19 cellular contexts compared by ENCODE assay signal in genomic region chr3:52393959-52394670, GRCh38. TPM values are rescaled to one million over a fixed set of nuclear protein-coding genes. Genes with fewer than 3 reads are reported as not detected.
"Had no signal": no experiment of that assay in that cellular context is flagged by ENCODE, and none has a peak within 500 bp of the region (broad histone marks: within the 10 kb centered on the region; RNA-seq: fewer than 3 reads in every experiment).

No MANE protein-coding gene starts in this region.

- H3K27ac ChIP-seq: dorsolateral prefrontal cortex, esophagus squamous epithelium, pancreas, tibial artery, vagina had no signal

- DNase-seq: activated CD4-positive, alpha-beta T cell treated with anti-CD3 and anti-CD28 coated beads, Interleukin-2, amount 50 U/mL, for 1 hour; activated CD4-positive, CD25-positive, alpha-beta regulatory T cell; activated effector memory CD4-positive, alpha-beta T cell treated with anti-CD3 and anti-CD28 coated beads, Interleukin-2, amount 50 U/mL, for 16 hours; activated T-cell treated with anti-CD3 and anti-CD28 coated beads for 4 hours; esophagus squamous epithelium; foreskin fibroblast; glutamatergic neuron; nephron progenitor cell; retina; SK-N-SH; small intestine; tibial artery had no signal

- ATAC-seq: activated naive CD4-positive, alpha-beta T cell treated with anti-CD3 and anti-CD28 coated beads, Interleukin-2, amount 50 U/mL, for 72 hours; pancreas; stimulated activated effector memory CD8-positive, alpha-beta T cell treated with anti-CD3 and anti-CD28 coated beads, Interleukin-12 subunit alpha, Interleukin-12 subunit beta, amount 100 ng/mL, for 72 hours had no signal

- H3K4me3 ChIP-seq: dorsolateral prefrontal cortex, esophagus squamous epithelium, pancreas, tibial artery, vagina had no signal

- H3K27me3 ChIP-seq: dorsolateral prefrontal cortex, esophagus squamous epithelium, pancreas, tibial artery, vagina had no signal

- H3K27me3 Mint-ChIP-seq: memory B cell had no signal

- H3K9me3 ChIP-seq: esophagus squamous epithelium, pancreas, SK-N-SH, tibial artery, vagina had no signal

- H3K36me3 Mint-ChIP-seq: activated naive CD4-positive, alpha-beta T cell treated with anti-CD3 and anti-CD28 coated beads, Interleukin-2, amount 50 U/mL, for 72 hours had no signal

- H3K9me3 Mint-ChIP-seq: activated naive CD4-positive, alpha-beta T cell treated with anti-CD3 and anti-CD28 coated beads, Interleukin-2, amount 50 U/mL, for 72 hours; memory B cell; nephron progenitor cell; stimulated activated effector memory CD8-positive, alpha-beta T cell treated with anti-CD3 and anti-CD28 coated beads, Interleukin-12 subunit alpha, Interleukin-12 subunit beta, amount 100 ng/mL, for 72 hours had no signal

- H3K4me1 Mint-ChIP-seq: memory B cell; nephron progenitor cell; stimulated activated effector memory CD8-positive, alpha-beta T cell treated with anti-CD3 and anti-CD28 coated beads, Interleukin-12 subunit alpha, Interleukin-12 subunit beta, amount 100 ng/mL, for 72 hours had no signal

- H3K4me3 Mint-ChIP-seq: memory B cell; nephron progenitor cell; stimulated activated effector memory CD8-positive, alpha-beta T cell treated with anti-CD3 and anti-CD28 coated beads, Interleukin-12 subunit alpha, Interleukin-12 subunit beta, amount 100 ng/mL, for 72 hours had no signal

- H3K4me1 ChIP-seq: esophagus squamous epithelium, pancreas, tibial artery, vagina had no signal

- H3K27ac Mint-ChIP-seq: memory B cell; nephron progenitor cell; stimulated activated effector memory CD8-positive, alpha-beta T cell treated with anti-CD3 and anti-CD28 coated beads, Interleukin-12 subunit alpha, Interleukin-12 subunit beta, amount 100 ng/mL, for 72 hours had no signal

RNA-seq across cellular contexts. Expression of gene SEMA3G, which starts 50.8 kb away (rescaled TPM):
- total RNA-seq: T-helper 1 cell treated with Interleukin-12 subunit alpha and Interleukin-12 subunit beta and Interleukin-4 antibody, amounts not matched to agents 30 ng/mL and 1 ng/mL, for 36 hours had no signal
